15 cellular contexts compared by ENCODE assay signal in the genomic region with DNA sequence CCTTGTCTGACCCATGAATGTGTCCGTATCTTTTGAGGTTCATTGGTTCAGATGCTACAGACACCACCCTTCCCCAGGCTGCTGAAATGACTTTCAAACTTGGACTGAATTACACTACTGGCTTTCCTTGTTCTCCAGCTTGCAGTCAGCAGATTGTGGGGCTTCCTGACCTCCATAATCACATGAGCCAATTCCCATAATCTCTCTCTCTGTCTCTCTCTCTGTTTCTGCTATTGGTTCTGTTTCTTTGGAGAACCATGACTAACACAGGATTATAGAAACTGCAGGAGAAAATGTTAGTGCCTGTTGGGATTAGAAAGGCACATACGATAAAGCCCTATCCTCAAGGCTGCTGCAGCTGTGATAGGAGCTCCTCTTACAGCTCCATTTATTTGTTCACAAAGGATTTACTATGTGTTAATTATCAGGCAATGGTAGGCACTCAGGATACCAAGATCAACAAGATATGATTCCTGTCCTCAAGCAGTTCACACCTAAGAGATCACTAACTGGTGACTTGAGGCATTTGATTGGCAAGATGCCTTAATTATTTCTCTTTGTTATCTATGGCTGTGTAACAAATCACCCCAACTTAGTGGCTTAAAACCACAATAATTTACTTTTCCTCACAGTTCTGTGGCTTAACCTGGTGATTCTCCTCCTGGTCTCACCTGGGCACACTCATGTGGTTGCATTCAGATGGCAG.
"Had no signal": no experiment of that assay in that cellular context is flagged by ENCODE, and none has a peak within 500 bp of the region (broad histone marks: within the 10 kb centered on the region; RNA-seq: fewer than 3 reads in every experiment).

No MANE protein-coding gene starts in this region.

- ATAC-seq: activated naive CD8-positive, alpha-beta T cell treated with anti-CD3 and anti-CD28 coated beads, Interleukin-2, amount 50 U/mL, for 24 hours; stimulated activated effector memory CD8-positive, alpha-beta T cell treated with anti-CD3 and anti-CD28 coated beads, Interleukin-12 subunit alpha, Interleukin-12 subunit beta, amount 100 ng/mL, for 72 hours had no signal

- H3K4me1 ChIP-seq: ascending aorta had no signal

- H3K4me3 ChIP-seq: ascending aorta, thoracic aorta had no signal

- H3K27ac ChIP-seq: ascending aorta, thoracic aorta had no signal

- DNase-seq: activated B cell treated with CpG ODN at 0.5 μM for 24 hours; activated CD4-positive, alpha-beta T cell treated with anti-CD3 and anti-CD28 coated beads, Interleukin-2, amount 50 U/mL, for 1 hour; activated CD8-positive, alpha-beta memory T cell treated with anti-CD3 and anti-CD28 coated beads for 24 hours; activated naive CD4-positive, alpha-beta T cell treated with anti-CD3 and anti-CD28 coated beads for 36 hours; activated naive CD8-positive, alpha-beta T cell treated with anti-CD3 and anti-CD28 coated beads, Interleukin-2, amount 50 U/mL, for 24 hours; erythroblast; hippocampal formation; kidney; nephron progenitor cell; stimulated activated CD4-positive, alpha-beta T cell treated with anti-CD3 and anti-CD28 coated beads, Interleukin-12 subunit alpha, Interleukin-12 subunit beta, amount 100 ng/mL, for 4 hours; stimulated activated CD4-positive, alpha-beta T cell treated with anti-CD3 and anti-CD28 coated beads, Interleukin-2, amount 100 ng/mL, for 24 hours; T-helper 2 cell had no signal

- H3K27me3 ChIP-seq: ascending aorta had no signal

- H3K36me3 ChIP-seq: ascending aorta, thoracic aorta had no signal

- H3K9me3 ChIP-seq: ascending aorta, thoracic aorta had no signal
